Comparison of ENCODE assay signal across 5 cellular contexts in genomic region chr14:20910822-20911221, GRCh38. TPM values are rescaled to one million over a fixed set of nuclear protein-coding genes. Genes with fewer than 3 reads are reported as not detected.
"Had no signal": no experiment of that assay in that cellular context is flagged by ENCODE, and none has a peak within 500 bp of the region (broad histone marks: within the 10 kb centered on the region; RNA-seq: fewer than 3 reads in every experiment).

No MANE protein-coding gene starts in this region.

RNA-seq across cellular contexts. Expression of gene RNASE3, which starts 19.6 kb away (rescaled TPM):
- total RNA-seq: HT-29, HT1080, IMR-90, K562 had no signal
- polyA plus RNA-seq: IgD-negative memory B cell, IMR-90, K562 had no signal

RNA-seq across cellular contexts. Expression of gene RNASE2, which starts 44.5 kb away (rescaled TPM):
- total RNA-seq: HT-29, HT1080, IMR-90, K562 had no signal
- polyA plus RNA-seq: IMR-90, K562 had no signal
